ENCODE assay signal across 11 cellular contexts in the genomic region with DNA sequence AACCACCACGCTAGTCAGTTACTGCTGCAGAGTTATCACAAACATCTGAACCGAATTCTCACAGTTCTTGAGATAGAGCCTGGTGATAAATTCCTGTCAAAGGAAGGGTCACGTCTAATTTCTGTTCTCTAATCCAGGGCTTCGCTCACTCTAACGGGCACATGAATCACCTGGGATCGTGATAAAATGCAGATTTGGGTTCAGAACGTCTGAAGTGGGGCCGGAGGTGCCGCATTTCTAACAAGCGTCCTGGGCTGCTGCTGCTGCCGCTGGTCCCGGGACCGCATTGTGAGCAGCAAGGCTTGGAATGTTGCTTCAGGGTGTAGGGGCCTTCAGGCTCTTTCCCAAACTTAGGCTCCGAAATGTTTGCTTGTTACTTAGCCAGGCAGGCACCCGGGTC.
"Had no signal": no experiment of that assay in that cellular context is flagged by ENCODE, and none has a peak within 500 bp of the region (broad histone marks: within the 10 kb centered on the region; RNA-seq: fewer than 3 reads in every experiment).

No MANE protein-coding gene starts in this region.

- H3K36me3 Mint-ChIP-seq: activated naive CD8-positive, alpha-beta T cell treated with anti-CD3 and anti-CD28 coated beads for 36 hours had no signal

- H3K9me3 ChIP-seq: esophagus squamous epithelium, left ventricle myocardium inferior had no signal

- H3K79me2 ChIP-seq: parathyroid adenoma had no signal

- H3K36me3 ChIP-seq: esophagus squamous epithelium, left ventricle myocardium inferior had no signal

- H3K4me3 ChIP-seq: dorsolateral prefrontal cortex, esophagus squamous epithelium, left ventricle myocardium inferior had no signal

- H3K27ac Mint-ChIP-seq: activated naive CD8-positive, alpha-beta T cell treated with anti-CD3 and anti-CD28 coated beads for 36 hours; T-helper 1 cell treated with Interleukin-12 subunit alpha and Interleukin-12 subunit beta and Interleukin-4 antibody, amounts not matched to agents 30 μg/mL and 1 μg/mL, for 36 hours had no signal

- H3K4me1 ChIP-seq: left ventricle myocardium inferior had no signal

- H3K9me3 Mint-ChIP-seq: activated naive CD8-positive, alpha-beta T cell treated with anti-CD3 and anti-CD28 coated beads for 36 hours; activated T-cell treated with anti-CD3 and anti-CD28 coated beads, Interleukin-2, amount 50 U/mL, for 4 hours; T-helper 1 cell treated with Interleukin-12 subunit alpha and Interleukin-12 subunit beta and Interleukin-4 antibody, amounts not matched to agents 30 μg/mL and 1 μg/mL, for 36 hours had no signal

- H3K27ac ChIP-seq: dorsolateral prefrontal cortex, esophagus squamous epithelium, left ventricle myocardium inferior, parathyroid adenoma had no signal

- H3K9ac ChIP-seq: parathyroid adenoma had no signal

- H3K4me3 Mint-ChIP-seq: activated naive CD8-positive, alpha-beta T cell treated with anti-CD3 and anti-CD28 coated beads for 36 hours; activated T-cell treated with anti-CD3 and anti-CD28 coated beads, Interleukin-2, amount 50 U/mL, for 4 hours; T-helper 1 cell treated with Interleukin-12 subunit alpha and Interleukin-12 subunit beta and Interleukin-4 antibody, amounts not matched to agents 30 μg/mL and 1 μg/mL, for 36 hours had no signal

- DNase-seq: activated gamma-delta T cell treated with Interleukin-2 at 50 U/mL for 16 hours; activated naive CD8-positive, alpha-beta T cell treated with anti-CD3 and anti-CD28 coated beads for 36 hours; activated T-cell treated with anti-CD3 and anti-CD28 coated beads, Interleukin-2, amount 50 U/mL, for 4 hours; aorta; dorsolateral prefrontal cortex; esophagus squamous epithelium; foreskin fibroblast; glutamatergic neuron; left ventricle myocardium inferior had no signal
